ENCODE assay signal across 17 cellular contexts in the genomic region with DNA sequence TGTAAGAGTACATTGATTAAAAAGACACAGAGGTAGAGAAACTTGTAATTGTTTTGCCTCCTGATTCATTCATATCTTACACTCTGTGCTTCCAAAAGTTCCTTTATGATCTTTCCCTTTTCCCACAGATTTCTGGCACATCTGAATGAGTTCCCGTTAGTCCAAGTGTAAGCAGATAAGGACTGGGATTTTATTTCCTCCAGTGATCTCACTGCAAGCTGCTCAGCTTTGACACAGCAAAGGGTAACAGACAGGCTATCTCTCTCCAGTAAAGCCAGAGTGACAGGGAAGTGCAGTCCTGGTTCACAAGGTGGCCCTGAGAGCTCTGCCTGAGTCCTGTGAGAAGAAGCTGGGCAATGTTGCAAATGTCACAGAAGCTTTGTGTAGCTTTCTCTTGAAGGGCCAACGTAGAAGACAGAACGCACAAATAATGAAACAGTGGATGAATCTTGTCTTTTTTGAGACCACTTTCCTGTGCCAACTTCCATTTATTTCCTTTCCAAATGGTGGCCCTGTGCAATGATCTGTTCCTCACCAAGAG. TPM values are rescaled to one million over a fixed set of nuclear protein-coding genes. Genes with fewer than 3 reads are reported as not detected.
DNase-seq lines count a peak whose midpoint lies in the region; ATAC-seq, FAIRE-seq and TF ChIP-seq lines count a peak whose summit lies in the region.
"Had no signal": no experiment of that assay in that cellular context is flagged by ENCODE, and none has a peak within 500 bp of the region (broad histone marks: within the 10 kb centered on the region; RNA-seq: fewer than 3 reads in every experiment).

No MANE protein-coding gene starts in this region.

- FAIRE-seq in GM12892 (lab: Jason Lieb, UNC) (peak; percentile 24), pancreas (lab: Jason Lieb, UNC) (no peak)
- FAIRE-seq: D721Med had no signal

- ATAC-seq in pancreas (peak; percentile 55 to 93 (median 83)), HG02884 (IDR thresholded peaks at IDR 0.05; ENCODE audit: unreplicated experiment) (no peak), HG02571 (IDR thresholded peaks at IDR 0.05; ENCODE audit: unreplicated experiment) (no peak)

- no peaks in the 10 kb centered on the region for H3K27me3 ChIP-seq in pancreas
- H3K27me3 ChIP-seq: BLaER1 treated with 17β-estradiol and CSF1 and Interleukin-3, amounts not matched to agents 10 nM and 100 nM had no signal

- H3K9me3 ChIP-seq in pancreas, result no peaks in the 10 kb centered on the region

- H3K4me3 ChIP-seq in fibroblast of pulmonary artery (replicated peaks; ENCODE audit: low read depth, low read length) (no peak overlapping the region), pancreas (no peak overlapping the region)
- H3K4me3 ChIP-seq: BLaER1 treated with 17β-estradiol and CSF1 and Interleukin-3, amounts not matched to agents 10 nM and 100 nM had no signal

- H3K27ac ChIP-seq in pancreas, result peak overlapping the region in 1 of 4 donors; percentile 58
- H3K27ac ChIP-seq: BLaER1 treated with 17β-estradiol and CSF1 and Interleukin-3, amounts not matched to agents 10 nM and 100 nM had no signal

- WGBS in pancreas, 2 donors, result 53 to 66% methylated on average over 3 of the region's 3 CpGs

- no peak for TF ChIP-seq POLR2A in GM12892 (IDR thresholded peaks at IDR 0.05; ENCODE audit: low read depth, low read length)

- H3K4me1 ChIP-seq in pancreas, result peaks cover 0 to 5% (median 0%) of the 10 kb centered on the region in 3 donors
- H3K4me1 ChIP-seq: BLaER1 treated with 17β-estradiol and CSF1 and Interleukin-3, amounts not matched to agents 10 nM and 100 nM had no signal

- DNase-seq in GM12892 (ENCODE audit: insufficient read length) (no peak), NCI-H345 treated with DMSO at 0.1 percent for 48 hours (lab: John Stamatoyannopoulos, UW; ENCODE audit: unreplicated experiment) (peak; percentile 76), fibroblast of pulmonary artery (ENCODE audit: low read depth) (peak; percentile 26), pancreas (peak in 1 of 6 donors; percentile 20), HK-2 (ENCODE audit: unreplicated experiment) (no peak)
- DNase-seq: CD8-positive, alpha-beta memory T cell; H7; MM.1S; NCI-H1092; NCI-H1436 treated with DMSO at 0.1 percent for 48 hours; NCI-H2029 treated with DMSO at 0.1 percent for 48 hours; NCI-H2227 treated with DMSO at 0.1 percent for 48 hours; NCI-H524 treated with DMSO at 0.1 percent for 48 hours had no signal

- intact Hi-C loops in pancreas (cut with DNase I), result no loop called here

- no peaks in the 10 kb centered on the region for H3K36me3 ChIP-seq in pancreas
- H3K36me3 ChIP-seq: BLaER1 treated with 17β-estradiol and CSF1 and Interleukin-3, amounts not matched to agents 10 nM and 100 nM had no signal

- TF ChIP-seq CTCF in fibroblast of pulmonary artery (IDR thresholded peaks at IDR 0.05; ENCODE audit: low read length, missing control alignments), result no peak
- no peak for TF ChIP-seq CTCF in pancreas (IDR thresholded peaks at IDR 0.05)

RNA-seq across cellular contexts. Expression of a gene that starts 32.5 kb away (rescaled TPM):
- not detected for polyA plus RNA-seq in GM12892 (2012; ENCODE audit: missing spikeins)
- 10 to 100 TPM in 1 of 6 donors, 1 to 10 TPM in 4, under 1 TPM in 1; 0.75 to 25.2 (median 2.1) TPM for total RNA-seq in pancreas
- polyA plus RNA-seq in pancreas, result 1 to 10 TPM; 1.9 to 2.8 TPM
- total RNA-seq: CD8-positive, alpha-beta memory T cell; H7 had no signal
- polyA plus RNA-seq: CD8-positive, alpha-beta memory T cell had no signal

Comparison
In these comparisons a context has a peak if more than half of its experiments do, and no peak if none do; other contexts are left out.
1. DNase-seq: peak in NCI-H345 treated with DMSO at 0.1 percent for 48 hours (single experiment) and fibroblast of pulmonary artery (single experiment); none in GM12892 (single experiment) and HK-2 (single experiment).
2. ATAC-seq: peak in pancreas (4 of 4); none in HG02884 (single experiment) and HG02571 (single experiment).